ENCODE assay signal across 9 cellular contexts in the genomic region with DNA sequence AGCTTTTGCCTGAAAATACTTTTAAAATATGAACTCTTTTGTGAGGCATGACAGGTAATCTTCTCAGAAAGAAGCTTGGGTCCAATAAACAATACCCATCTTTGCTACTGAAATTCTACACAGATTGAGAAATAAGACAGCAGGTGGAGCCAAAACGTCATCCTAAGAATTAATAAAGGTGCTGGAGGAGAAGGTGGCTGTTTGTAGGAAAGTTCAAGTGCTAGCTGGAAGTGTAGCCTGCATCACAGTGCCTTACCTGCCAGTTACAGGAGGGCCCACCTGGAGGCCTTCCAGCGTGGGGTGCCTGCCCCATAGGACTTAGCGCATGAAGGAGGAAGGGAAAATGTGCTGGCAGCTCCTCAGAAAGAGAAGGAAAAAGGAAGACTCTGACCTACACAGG.
DNase-seq lines count a peak whose midpoint lies in the region; ATAC-seq and TF ChIP-seq lines count a peak whose summit lies in the region.
"Had no signal": no experiment of that assay in that cellular context is flagged by ENCODE, and none has a peak within 500 bp of the region (broad histone marks: within the 10 kb centered on the region; RNA-seq: fewer than 3 reads in every experiment).

No MANE protein-coding gene starts in this region.

- intact Hi-C loops in ascending aorta (cut with DNase I), result no loop called here

- no peak overlapping the region for H2AFZ ChIP-seq in Karpas-422 (ENCODE audit: low read length)

- no peak for TF ChIP-seq CTCF in astrocyte of the cerebellum (IDR thresholded peaks at IDR 0.05; ENCODE audit: low read depth, low read length, missing control alignments)
- peak in 1 of 3 experiments; percentile 7 for TF ChIP-seq CTCF in ascending aorta (IDR thresholded peaks at IDR 0.05)

- in situ Hi-C loops in astrocyte of the cerebellum (cut with HindIII; ENCODE audit: low sequenced_read_pairs), result no loop called here

- H4K20me1 ChIP-seq in Karpas-422 (ENCODE audit: insufficient read depth, low read depth, low read length), result no peaks in the 10 kb centered on the region

- no peak overlapping the region for H3K9ac ChIP-seq in Karpas-422 (ENCODE audit: low read length)

- H3K4me3 ChIP-seq in Karpas-422 (ENCODE audit: low read length) (no peak overlapping the region), astrocyte of the cerebellum (ENCODE audit: low read depth, low read length) (no peak overlapping the region), ascending aorta (no peak overlapping the region)

- H3K4me2 ChIP-seq in Karpas-422 (ENCODE audit: low read depth, low read length, poor library complexity, severe bottlenecking), result no peak overlapping the region

- H3K9me3 ChIP-seq in Karpas-422 (ENCODE audit: low read length), result no peaks in the 10 kb centered on the region
- H3K9me3 ChIP-seq in ascending aorta, result no peaks in the 10 kb centered on the region

- H3K36me3 ChIP-seq in Karpas-422 (ENCODE audit: insufficient read depth, low read length) (peaks cover 60% of the 10 kb centered on the region), ascending aorta (peaks cover 24 to 51% of the 10 kb centered on the region in 2 donors)

- DNase-seq in NCI-H2107 treated with DMSO at 0.1 percent for 48 hours (lab: John Stamatoyannopoulos, UW; ENCODE audit: unreplicated experiment), result peak; percentile 25
- no peak for DNase-seq in NCI-H2107 (lab: John Stamatoyannopoulos, UW)
- DNase-seq in Karpas-422, result peak; percentile 60
- peak; percentile 3 for DNase-seq in astrocyte of the cerebellum (ENCODE audit: low read depth)
- DNase-seq in lung microvascular endothelial cell (ENCODE audit: low read depth in 2 of 2), result peak; percentile 39 to 45
- no peak for DNase-seq in NCI-H82 (lab: John Stamatoyannopoulos, UW)
- DNase-seq in ascending aorta (ENCODE audit: low spot score in 2 of 2), result no peak
- DNase-seq: activated effector memory CD4-positive, alpha-beta T cell treated with Interleukin-2 at 50 U/mL for 16 hours had no signal

- peaks cover 21% of the 10 kb centered on the region for H3K4me1 ChIP-seq in Karpas-422 (ENCODE audit: low read length)
- no peaks in the 10 kb centered on the region for H3K4me1 ChIP-seq in ascending aorta

- H3K9me2 ChIP-seq in Karpas-422 (replicated peaks; ENCODE audit: insufficient read depth, low read length), result no peaks in the 10 kb centered on the region

- H3K27ac ChIP-seq in Karpas-422 (ENCODE audit: low read length), result no peak overlapping the region
- H3K27ac ChIP-seq in ascending aorta, result no peak overlapping the region

- no peak for ATAC-seq in HG03354 (IDR thresholded peaks at IDR 0.05; ENCODE audit: poor library complexity, severe bottlenecking, unreplicated experiment)

- peaks cover 23% of the 10 kb centered on the region for H3K79me2 ChIP-seq in Karpas-422 (ENCODE audit: low read length)

- H3K27me3 ChIP-seq in Karpas-422 (ENCODE audit: low read length) (no peaks in the 10 kb centered on the region), ascending aorta (no peaks in the 10 kb centered on the region)

Comparison
In these comparisons a context has a peak if more than half of its experiments do, and no peak if none do; other contexts are left out.
1. DNase-seq: peak in NCI-H2107 treated with DMSO at 0.1 percent for 48 hours (single experiment), Karpas-422 (single experiment), astrocyte of the cerebellum (single experiment) and lung microvascular endothelial cell (2 of 2); none in NCI-H2107 (single experiment), NCI-H82 (single experiment) and ascending aorta (0 of 2).